Comparison of ENCODE assay signal across 20 cellular contexts in genomic region chr21:16517380-16517779, GRCh38.
"Had no signal": no experiment of that assay in that cellular context is flagged by ENCODE, and none has a peak within 500 bp of the region (broad histone marks: within the 10 kb centered on the region; RNA-seq: fewer than 3 reads in every experiment).

No MANE protein-coding gene starts in this region.

- H3K9me3 ChIP-seq: stomach, thyroid gland had no signal

- DNase-seq: activated CD4-positive, alpha-beta T cell treated with anti-CD3 and anti-CD28 coated beads, Interleukin-2, amount 50 U/mL, for 48 hours; activated CD8-positive, alpha-beta memory T cell treated with anti-CD3 and anti-CD28 coated beads, Interleukin-2, amount 10 ng/mL, durations not matched to agents 7 days and 5 days; activated T-cell treated with anti-CD3 and anti-CD28 coated beads, Interleukin-2, amount 50 U/mL, for 1 hour; amygdala; brain microvascular endothelial cell; dermis blood vessel endothelial cell; effector memory CD8-positive, alpha-beta T cell; glutamatergic neuron; hypothalamus; kidney glomerular epithelial cell; mesendoderm; nephron progenitor cell; occipital lobe; psoas muscle; sigmoid colon; stimulated activated CD4-positive, alpha-beta T cell treated with anti-CD3 and anti-CD28 coated beads, Interleukin-12 subunit alpha, Interleukin-12 subunit beta, amount 100 ng/mL, for 4 hours; stimulated activated CD4-positive, alpha-beta T cell treated with anti-CD3 and anti-CD28 coated beads, Interleukin-2, amount 100 ng/mL, for 24 hours; stomach; thyroid gland had no signal

- H3K36me3 ChIP-seq: brain microvascular endothelial cell, sigmoid colon, stomach, thyroid gland had no signal

- H3K4me1 ChIP-seq: psoas muscle, sigmoid colon, stomach, thyroid gland had no signal

- ATAC-seq: activated CD8-positive, alpha-beta memory T cell treated with anti-CD3 and anti-CD28 coated beads, Interleukin-2, amount 10 ng/mL, durations not matched to agents 7 days and 5 days; activated naive CD4-positive, alpha-beta T cell treated with anti-CD3 and anti-CD28 coated beads, Interleukin-2, amount 50 U/mL, for 72 hours; effector memory CD8-positive, alpha-beta T cell had no signal

- H3K27me3 ChIP-seq: brain microvascular endothelial cell, sigmoid colon, stomach, thyroid gland had no signal

- H3K4me3 ChIP-seq: psoas muscle, sigmoid colon, stomach, thyroid gland had no signal
